ENCODE assay signal across 8 cellular contexts in the genomic region with DNA sequence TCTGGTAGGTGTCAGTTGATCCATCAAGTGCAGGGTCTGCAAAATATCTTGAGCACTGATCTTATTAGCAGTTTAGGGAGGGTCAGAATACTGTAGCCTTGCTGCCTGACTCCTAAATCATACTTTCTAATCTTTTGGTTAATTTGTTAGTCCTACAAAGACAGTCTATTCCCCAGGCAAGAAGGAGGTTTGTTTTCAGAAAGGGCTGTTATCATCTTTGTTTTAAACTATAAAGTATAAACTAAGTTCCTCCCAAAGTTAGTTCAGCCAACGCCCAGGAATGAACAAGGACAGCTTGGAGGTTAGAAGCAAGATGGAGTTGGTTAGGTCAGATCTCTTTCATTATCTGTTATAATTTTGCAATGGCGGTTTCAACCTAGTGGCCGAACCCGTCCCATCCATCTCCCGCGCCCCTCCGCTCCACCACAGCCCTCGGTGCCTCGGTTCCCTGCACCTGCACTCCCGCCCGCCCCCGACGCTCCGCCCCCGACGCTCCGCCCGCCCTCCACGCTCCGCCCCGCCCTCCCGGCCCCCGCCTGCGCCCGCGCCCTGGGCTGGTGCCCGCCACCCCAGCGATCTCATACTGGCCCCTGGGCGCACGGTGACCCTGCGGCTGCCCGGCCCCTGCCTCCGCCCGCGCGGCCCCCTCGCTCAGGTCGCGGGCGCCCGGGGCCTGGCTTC.
DNase-seq lines count a peak whose midpoint lies in the region; ATAC-seq and TF ChIP-seq lines count a peak whose summit lies in the region.

A gene with protein sequence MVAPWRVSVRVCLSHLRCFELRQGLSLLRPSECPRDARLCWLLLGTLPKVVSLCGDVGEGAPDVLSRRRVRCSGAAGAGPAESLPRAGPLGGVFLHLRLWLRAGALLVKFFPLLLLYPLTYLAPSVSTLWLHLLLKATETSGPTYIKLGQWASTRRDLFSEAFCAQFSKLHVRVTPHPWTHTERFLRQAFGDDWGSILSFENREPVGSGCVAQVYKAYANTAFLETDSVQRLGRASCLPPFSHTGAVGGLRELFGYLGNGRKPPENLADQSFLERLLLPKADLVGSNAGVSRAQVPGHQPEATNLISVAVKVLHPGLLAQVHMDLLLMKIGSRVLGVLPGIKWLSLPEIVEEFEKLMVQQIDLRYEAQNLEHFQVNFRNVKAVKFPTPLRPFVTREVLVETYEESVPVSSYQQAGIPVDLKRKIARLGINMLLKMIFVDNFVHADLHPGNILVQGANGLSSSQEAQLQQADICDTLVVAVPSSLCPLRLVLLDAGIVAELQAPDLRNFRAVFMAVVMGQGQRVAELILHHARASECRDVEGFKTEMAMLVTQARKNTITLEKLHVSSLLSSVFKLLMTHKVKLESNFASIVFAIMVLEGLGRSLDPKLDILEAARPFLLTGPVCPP (plus strand): TSS at position 564 of the 681 bp plus-strand sequence. CDS start 386 bp downstream, outside the sequence.

- peak within 1 kb of the TSS; percentile 79 for H3K9ac ChIP-seq in KMS-11

- DNase-seq in GDM1 (lab: John Stamatoyannopoulos, UW) (peak; percentile 49), T1000 (lab: John Stamatoyannopoulos, UW) (peak; percentile 19), cardiac fibroblast (ENCODE audit: low read depth in 2 of 2) (peak in 1 of 2 donors; percentile 17), NCI-H128 (lab: John Stamatoyannopoulos, UW; ENCODE audit: unreplicated experiment) (no peak)
- DNase-seq in stimulated activated CD4-positive, alpha-beta T cell treated with anti-CD3 and anti-CD28 coated beads, Interleukin-15, amount 100 ng/mL, for 48 hours (ENCODE audit: low read depth in 2 of 2): peak; percentile 31 to 44

- H3K27me3 ChIP-seq in KMS-11 (ENCODE audit: insufficient read depth, low read depth): no peaks in the 10 kb centered on the region
- H3K27me3 ChIP-seq in layer of hippocampus (ENCODE audit: control insufficient read depth, insufficient read depth, low read length): no peaks in the 10 kb centered on the region

- peak; percentile 47 for ATAC-seq in GM21619 (IDR thresholded peaks at IDR 0.05; ENCODE audit: unreplicated experiment)

- no peaks in the 10 kb centered on the region for H3K36me3 ChIP-seq in KMS-11 (ENCODE audit: insufficient read depth)

- TF ChIP-seq CTCF in KMS-11 (conservative IDR thresholded peaks at IDR 0.05; ENCODE audit: low read depth, low read length) (no peak), cardiac fibroblast (IDR thresholded peaks at IDR 0.05; ENCODE audit: low read depth, low read length) (no peak)

- H2AFZ ChIP-seq in KMS-11 (ENCODE audit: low read depth): peak within 1 kb of the TSS; percentile 81

- H3K4me2 ChIP-seq in KMS-11: peak within 1 kb of the TSS; percentile 62

- H4K20me1 ChIP-seq in KMS-11 (ENCODE audit: insufficient read depth): no peaks in the 10 kb centered on the region

- H3K4me3 ChIP-seq in KMS-11 (IDR thresholded peaks at IDR 0.05; ENCODE audit: insufficient read depth, low read depth, low read length) (no peak within 1 kb of the TSS), cardiac fibroblast (replicated peaks in 1 of 2; ENCODE audit: low read depth in 2 of 2, low read length in 2 of 2) (peak within 1 kb of the TSS; percentile 66)

- no peaks in the 10 kb centered on the region for H3K79me2 ChIP-seq in KMS-11 (ENCODE audit: insufficient read depth, low read depth)

- H3K4me1 ChIP-seq in KMS-11 (ENCODE audit: low read depth, poor library complexity, severe bottlenecking): peaks cover 28% of the 10 kb centered on the region

- H3K27ac ChIP-seq in KMS-11 (peak within 1 kb of the TSS; percentile 47), layer of hippocampus (ENCODE audit: low read depth, low read length) (peak within 1 kb of the TSS; percentile 73)
